Comparison of ENCODE assay signal across 7 cellular contexts in the genomic region with DNA sequence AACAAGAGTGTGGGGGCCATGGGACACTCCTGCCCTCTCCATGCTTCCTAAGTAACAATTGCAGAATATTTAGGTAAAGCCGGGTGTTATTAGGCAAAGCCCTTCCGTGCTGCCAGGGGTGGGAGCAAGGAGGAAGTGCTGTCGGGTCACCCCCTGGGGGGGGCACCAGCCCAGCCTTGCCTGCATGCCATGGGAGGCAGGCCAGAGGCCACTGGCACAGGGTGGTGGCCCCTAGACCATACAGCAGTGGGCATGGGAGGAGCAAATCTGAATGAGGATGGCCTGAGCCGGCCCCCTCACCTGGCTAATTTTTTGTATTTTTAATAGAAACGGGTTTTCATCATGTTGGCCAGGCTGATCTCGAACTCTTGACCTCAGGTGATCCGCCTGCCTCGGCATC.
"Had no signal": no experiment of that assay in that cellular context is flagged by ENCODE, and none has a peak within 500 bp of the region (broad histone marks: within the 10 kb centered on the region; RNA-seq: fewer than 3 reads in every experiment).

No MANE protein-coding gene starts in this region.

- H3K4me1 Mint-ChIP-seq: IgD-negative memory B cell had no signal

- H3K4me3 Mint-ChIP-seq: IgD-negative memory B cell had no signal

- H3K36me3 Mint-ChIP-seq: IgD-negative memory B cell had no signal

- FAIRE-seq: HepG2, HTR-8/SVneo, K562 had no signal

- H3K27ac ChIP-seq: HL-60 had no signal

- H3K27me3 Mint-ChIP-seq: IgD-negative memory B cell had no signal

- H3K27ac Mint-ChIP-seq: IgD-negative memory B cell had no signal

- DNase-seq: IMR-90, KBM-7 had no signal

- H3K4me3 ChIP-seq: K562 had no signal

- ATAC-seq: HepG2, K562 had no signal
